In the genomic region with DNA sequence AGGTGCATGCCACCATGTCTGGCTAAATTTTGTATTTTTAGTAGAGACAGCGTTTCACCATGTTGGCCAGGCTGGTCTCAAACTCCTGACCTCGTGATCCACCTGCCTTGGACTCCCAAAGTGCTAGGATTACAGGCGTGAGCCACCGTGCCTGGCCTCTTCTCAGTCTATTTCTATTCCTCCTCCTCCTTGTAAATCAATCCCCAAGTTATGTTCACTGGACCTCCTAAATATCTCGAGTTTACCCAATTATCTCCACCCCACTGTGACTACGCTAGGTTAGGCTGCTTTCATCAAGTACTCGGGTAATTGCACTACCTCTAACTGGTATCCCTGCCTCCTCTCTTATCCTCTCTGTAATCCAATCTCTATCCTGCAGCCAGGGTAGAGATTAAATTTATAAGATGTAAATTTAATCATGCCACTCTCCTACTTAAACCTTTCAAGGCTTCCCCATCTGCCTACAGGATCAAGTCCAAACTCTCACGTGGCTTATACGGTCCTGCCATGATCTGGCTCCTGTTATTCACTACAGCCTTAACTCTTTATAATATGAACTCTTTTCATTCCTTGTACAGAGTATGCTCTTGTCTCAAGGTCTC, we compare ENCODE assay signal across 8 cellular contexts. TPM values are rescaled to one million over a fixed set of nuclear protein-coding genes. Genes with fewer than 3 reads are reported as not detected.
DNase-seq lines count a peak whose midpoint lies in the region; ATAC-seq, FAIRE-seq and TF ChIP-seq lines count a peak whose summit lies in the region.

No MANE protein-coding gene starts in this region.

- H3K4me2 ChIP-seq in SU-DHL-6 (ENCODE audit: low read depth, low read length, poor library complexity, severe bottlenecking) = peak overlapping the region; percentile 89
- H3K4me2 ChIP-seq in keratinocyte (ENCODE audit: control insufficient read depth, extremely low read depth, insufficient read depth, low read depth, low read length) = no peak overlapping the region

- peak overlapping the region; percentile 87 for H3K9ac ChIP-seq in SU-DHL-6 (ENCODE audit: low read length)
- H3K9ac ChIP-seq in keratinocyte (ENCODE audit: control insufficient read depth, extremely low read depth, insufficient read depth, low read length) = no peak overlapping the region

- dilution Hi-C loops in keratinocyte (cut with MboI; ENCODE audit: extremely low pct_ligation_motif_present, low sequenced_read_pairs) = no loop called here

- H3F3A ChIP-seq in SU-DHL-6 (ENCODE audit: insufficient read depth) = peaks cover 28% of the 10 kb centered on the region

- no peak for ATAC-seq in stimulated activated naive CD8-positive, alpha-beta T cell treated with anti-CD3 and anti-CD28 coated beads, Interleukin-15, amount 100 ng/mL, for 72 hours
- ATAC-seq in GM18868 (IDR thresholded peaks at IDR 0.05; ENCODE audit: unreplicated experiment) = no peak

- H3K9me3 Mint-ChIP-seq in activated T-cell treated with anti-CD3 and anti-CD28 coated beads, Interleukin-2, amount 50 U/mL, for 24 hours = no peaks in the 10 kb centered on the region
- no peaks in the 10 kb centered on the region for H3K9me3 Mint-ChIP-seq in stimulated activated naive CD8-positive, alpha-beta T cell treated with anti-CD3 and anti-CD28 coated beads, Interleukin-15, amount 100 ng/mL, for 72 hours

- H3K27ac Mint-ChIP-seq in activated T-cell treated with anti-CD3 and anti-CD28 coated beads, Interleukin-2, amount 50 U/mL, for 24 hours = peak overlapping the region; percentile 94
- H3K27ac Mint-ChIP-seq in stimulated activated naive CD8-positive, alpha-beta T cell treated with anti-CD3 and anti-CD28 coated beads, Interleukin-15, amount 100 ng/mL, for 72 hours = peak overlapping the region in 1 of 2 donors; percentile 57

- H3K27me3 Mint-ChIP-seq in activated T-cell treated with anti-CD3 and anti-CD28 coated beads, Interleukin-2, amount 50 U/mL, for 24 hours = no peaks in the 10 kb centered on the region
- H3K27me3 Mint-ChIP-seq in stimulated activated naive CD8-positive, alpha-beta T cell treated with anti-CD3 and anti-CD28 coated beads, Interleukin-15, amount 100 ng/mL, for 72 hours = no peaks in the 10 kb centered on the region

- no peaks in the 10 kb centered on the region for H3K9me3 ChIP-seq in SU-DHL-6 (ENCODE audit: insufficient read depth, low read length)
- no peaks in the 10 kb centered on the region for H3K9me3 ChIP-seq in keratinocyte (ENCODE audit: control insufficient read depth, low read depth, low read length)

- H3K9me2 ChIP-seq in SU-DHL-6 (replicated peaks; ENCODE audit: insufficient read depth, low read length) = no peaks in the 10 kb centered on the region

- peaks cover 23% of the 10 kb centered on the region for H3K4me1 ChIP-seq in keratinocyte (ENCODE audit: control insufficient read depth, extremely low read depth, insufficient read depth, low read length)

- peaks cover 46% of the 10 kb centered on the region for H3K4me1 Mint-ChIP-seq in activated T-cell treated with anti-CD3 and anti-CD28 coated beads, Interleukin-2, amount 50 U/mL, for 24 hours (ENCODE audit: low read depth)
- H3K4me1 Mint-ChIP-seq in stimulated activated naive CD8-positive, alpha-beta T cell treated with anti-CD3 and anti-CD28 coated beads, Interleukin-15, amount 100 ng/mL, for 72 hours = peaks cover 61% of the 10 kb centered on the region

- no peak for FAIRE-seq in keratinocyte (lab: Jason Lieb, UNC)

- H3K79me2 ChIP-seq in SU-DHL-6 (ENCODE audit: insufficient read depth, low read length) (peaks cover 41% of the 10 kb centered on the region), keratinocyte (ENCODE audit: control insufficient read depth, insufficient read depth, low read length) (peaks cover 34% of the 10 kb centered on the region)

- TF ChIP-seq CTCF in SU-DHL-6 (IDR thresholded peaks at IDR 0.05; ENCODE audit: insufficient read depth, low read length, poor library complexity, severe bottlenecking) (no peak), keratinocyte (optimal IDR thresholded peaks at IDR 0.05 in 1 of 3, IDR thresholded peaks at IDR 0.05 in 1 of 3, conservative IDR thresholded peaks at IDR 0.05 in 1 of 3; ENCODE audit: extremely low read depth in 1 of 3, insufficient read depth in 2 of 3, low read length in 3 of 3) (no peak)

- DNase-seq in activated T-cell treated with anti-CD3 and anti-CD28 coated beads, Interleukin-2, amount 50 U/mL, for 24 hours = no peak
- DNase-seq in activated T-cell treated with anti-CD3 and anti-CD28 coated beads, Interleukin-2, amount 50 U/mL, for 1 hour = no peak
- no peak for DNase-seq in keratinocyte (ENCODE audit: low read depth, low spot score)
- no peak for DNase-seq in stimulated activated naive CD8-positive, alpha-beta T cell treated with anti-CD3 and anti-CD28 coated beads, Interleukin-15, amount 100 ng/mL, for 72 hours
- DNase-seq in mucosa of gallbladder (ENCODE audit: low spot score) = no peak
- DNase-seq in stimulated activated naive CD4-positive, alpha-beta T cell treated with Interleukin-2 at 50 U/mL for 16 hours (lab: John Stamatoyannopoulos, UW) = no peak

- peak overlapping the region; percentile 93 for H3K4me3 Mint-ChIP-seq in activated T-cell treated with anti-CD3 and anti-CD28 coated beads, Interleukin-2, amount 50 U/mL, for 24 hours
- peak overlapping the region; percentile 89 to 96 for H3K4me3 Mint-ChIP-seq in stimulated activated naive CD8-positive, alpha-beta T cell treated with anti-CD3 and anti-CD28 coated beads, Interleukin-15, amount 100 ng/mL, for 72 hours

- H3K4me3 ChIP-seq in SU-DHL-6 (ENCODE audit: insufficient read depth, low read length, poor library complexity, severe bottlenecking) (peak overlapping the region; percentile 84), keratinocyte (ENCODE audit: control insufficient read depth in 2 of 3, extremely low read depth in 1 of 3, insufficient read depth in 2 of 3, low read depth in 1 of 3, low read length in 3 of 3) (no peak overlapping the region)

- H3K36me3 Mint-ChIP-seq in activated T-cell treated with anti-CD3 and anti-CD28 coated beads, Interleukin-2, amount 50 U/mL, for 24 hours (ENCODE audit: low read depth) = peaks cover 38% of the 10 kb centered on the region

- peaks cover 2% of the 10 kb centered on the region for H3K9me1 ChIP-seq in keratinocyte (ENCODE audit: control insufficient read depth, extremely low read depth, insufficient read depth, low read length)

- H3K36me3 ChIP-seq in SU-DHL-6 (ENCODE audit: low read length) (peaks cover 8% of the 10 kb centered on the region), keratinocyte (ENCODE audit: control insufficient read depth in 2 of 2, extremely low read depth in 1 of 2, insufficient read depth in 2 of 2, low read length in 2 of 2) (peaks cover 5 to 7% of the 10 kb centered on the region in 2 experiments)

- H3K27me3 ChIP-seq in SU-DHL-6 (ENCODE audit: low read length) (no peaks in the 10 kb centered on the region), keratinocyte (ENCODE audit: control insufficient read depth, extremely low read depth, insufficient read depth, low read length) (no peaks in the 10 kb centered on the region)

- H4K20me1 ChIP-seq in SU-DHL-6 (ENCODE audit: low read depth, low read length) = peaks cover 6% of the 10 kb centered on the region; the same call in 1 of the 2 replicates
- no peaks in the 10 kb centered on the region for H4K20me1 ChIP-seq in keratinocyte (ENCODE audit: control insufficient read depth, extremely low read depth, insufficient read depth, low read length)

- H2AFZ ChIP-seq in SU-DHL-6 (ENCODE audit: low read depth, low read length, severe bottlenecking) = peak overlapping the region; percentile 72
- H2AFZ ChIP-seq in keratinocyte (ENCODE audit: control insufficient read depth, low read length) = peak overlapping the region; percentile 96

- H3K27ac ChIP-seq in SU-DHL-6 (ENCODE audit: low read depth, low read length) (peak overlapping the region; percentile 65), keratinocyte (ENCODE audit: control insufficient read depth, insufficient read depth, low read length) (no peak overlapping the region)

RNA-seq across cellular contexts. Expression of gene MAD2L1BP, which starts 0.8 kb away (rescaled TPM):
- 34.2 to 48.1 TPM (median 46.5 TPM) in 3 replicates for polyA plus RNA-seq in keratinocyte
- polyA plus RNA-seq in keratinocyte (2011; ENCODE audit: low read depth) = 8.5 TPM
- 32.1 and 37.0 TPM in 2 replicates for polyA plus RNA-seq in keratinocyte (2011; cell fraction: cytosol; rRNA removed)
- 35.3 and 37.3 TPM in 2 replicates for polyA plus RNA-seq in keratinocyte (2011; cell fraction: nucleus; rRNA removed)
- polyA plus RNA-seq in keratinocyte (2012; ENCODE audit: low replicate concordance) = 22.0 and 23.9 TPM in 2 replicates
- polyA minus RNA-seq in keratinocyte = 18.6 to 55.6 TPM (median 30.6 TPM) in 3 replicates
- 26.9 TPM for polyA minus RNA-seq in keratinocyte (2011; cell fraction: cytosol; rRNA and poly(A)+ RNA removed)
- 11.8 and 12.4 TPM in 2 replicates for polyA minus RNA-seq in keratinocyte (2011; cell fraction: nucleus; rRNA and poly(A)+ RNA removed)
- 21.1 TPM for total RNA-seq in mucosa of gallbladder

RNA-seq across cellular contexts. Expression of gene GTPBP2, which starts 5.7 kb away (rescaled TPM):
- polyA plus RNA-seq in keratinocyte = 51.2 to 80.6 TPM (median 59.5 TPM) in 3 replicates
- 33.4 TPM for polyA plus RNA-seq in keratinocyte (2011; ENCODE audit: low read depth)
- polyA plus RNA-seq in keratinocyte (2011; cell fraction: cytosol; rRNA removed) = 29.5 and 30.4 TPM in 2 replicates
- 261 and 264 TPM in 2 replicates for polyA plus RNA-seq in keratinocyte (2011; cell fraction: nucleus; rRNA removed)
- polyA plus RNA-seq in keratinocyte (2012; ENCODE audit: low replicate concordance) = 33.4 and 72.1 TPM in 2 replicates
- polyA minus RNA-seq in keratinocyte = 40.6 to 46.7 TPM (median 42.3 TPM) in 3 replicates
- polyA minus RNA-seq in keratinocyte (2011; cell fraction: cytosol; rRNA and poly(A)+ RNA removed) = 26.9 TPM
- polyA minus RNA-seq in keratinocyte (2011; cell fraction: nucleus; rRNA and poly(A)+ RNA removed) = 34.3 and 43.3 TPM in 2 replicates
- 74.2 TPM for total RNA-seq in mucosa of gallbladder

RNA-seq across cellular contexts. Expression of gene RSPH9, which starts 10.0 kb away (rescaled TPM):
- polyA plus RNA-seq in keratinocyte = not detected in 3 replicates
- polyA plus RNA-seq in keratinocyte (2011; ENCODE audit: low read depth) = not detected
- not detected in 2 replicates for polyA plus RNA-seq in keratinocyte (2011; cell fraction: cytosol; rRNA removed)
- polyA plus RNA-seq in keratinocyte (2011; cell fraction: nucleus; rRNA removed) = not detected in 2 replicates
- 0.14 and 0.15 TPM in 2 replicates for polyA plus RNA-seq in keratinocyte (2012; ENCODE audit: low replicate concordance)
- polyA minus RNA-seq in keratinocyte = not detected in 3 replicates
- not detected for polyA minus RNA-seq in keratinocyte (2011; cell fraction: cytosol; rRNA and poly(A)+ RNA removed)
- polyA minus RNA-seq in keratinocyte (2011; cell fraction: nucleus; rRNA and poly(A)+ RNA removed) = not detected in 2 replicates
- total RNA-seq in mucosa of gallbladder = 0.58 TPM

RNA-seq across cellular contexts. Expression of gene MRPS18A, which starts 52.8 kb away (rescaled TPM):
- 48.8 to 62.8 TPM (median 54.5 TPM) in 3 replicates for polyA plus RNA-seq in keratinocyte
- polyA plus RNA-seq in keratinocyte (2011; ENCODE audit: low read depth) = 15.7 TPM
- 40.7 and 52.6 TPM in 2 replicates for polyA plus RNA-seq in keratinocyte (2011; cell fraction: cytosol; rRNA removed)
- 37.2 and 42.3 TPM in 2 replicates for polyA plus RNA-seq in keratinocyte (2011; cell fraction: nucleus; rRNA removed)
- 39.8 and 53.6 TPM in 2 replicates for polyA plus RNA-seq in keratinocyte (2012; ENCODE audit: low replicate concordance)
- polyA minus RNA-seq in keratinocyte = 54.2 to 64.3 TPM (median 59.7 TPM) in 3 replicates
- 31.3 TPM for polyA minus RNA-seq in keratinocyte (2011; cell fraction: cytosol; rRNA and poly(A)+ RNA removed)
- 16.5 and 25.8 TPM in 2 replicates for polyA minus RNA-seq in keratinocyte (2011; cell fraction: nucleus; rRNA and poly(A)+ RNA removed)
- 44.3 TPM for total RNA-seq in mucosa of gallbladder

RNA-seq across cellular contexts. Expression of gene POLH, which starts 58.8 kb away (rescaled TPM):
- 24.4 to 32.3 TPM (median 29.9 TPM) in 3 replicates for polyA plus RNA-seq in keratinocyte
- polyA plus RNA-seq in keratinocyte (2011; ENCODE audit: low read depth) = 43.9 TPM
- polyA plus RNA-seq in keratinocyte (2011; cell fraction: cytosol; rRNA removed) = 19.6 and 27.9 TPM in 2 replicates
- polyA plus RNA-seq in keratinocyte (2011; cell fraction: nucleus; rRNA removed) = 45.7 and 47.3 TPM in 2 replicates
- 20.0 and 22.2 TPM in 2 replicates for polyA plus RNA-seq in keratinocyte (2012; ENCODE audit: low replicate concordance)
- 16.7 to 65.0 TPM (median 45.9 TPM) in 3 replicates for polyA minus RNA-seq in keratinocyte
- polyA minus RNA-seq in keratinocyte (2011; cell fraction: cytosol; rRNA and poly(A)+ RNA removed) = 21.7 TPM
- polyA minus RNA-seq in keratinocyte (2011; cell fraction: nucleus; rRNA and poly(A)+ RNA removed) = 42.8 and 70.7 TPM in 2 replicates
- total RNA-seq in mucosa of gallbladder = 12.9 TPM
